In the genomic region with DNA sequence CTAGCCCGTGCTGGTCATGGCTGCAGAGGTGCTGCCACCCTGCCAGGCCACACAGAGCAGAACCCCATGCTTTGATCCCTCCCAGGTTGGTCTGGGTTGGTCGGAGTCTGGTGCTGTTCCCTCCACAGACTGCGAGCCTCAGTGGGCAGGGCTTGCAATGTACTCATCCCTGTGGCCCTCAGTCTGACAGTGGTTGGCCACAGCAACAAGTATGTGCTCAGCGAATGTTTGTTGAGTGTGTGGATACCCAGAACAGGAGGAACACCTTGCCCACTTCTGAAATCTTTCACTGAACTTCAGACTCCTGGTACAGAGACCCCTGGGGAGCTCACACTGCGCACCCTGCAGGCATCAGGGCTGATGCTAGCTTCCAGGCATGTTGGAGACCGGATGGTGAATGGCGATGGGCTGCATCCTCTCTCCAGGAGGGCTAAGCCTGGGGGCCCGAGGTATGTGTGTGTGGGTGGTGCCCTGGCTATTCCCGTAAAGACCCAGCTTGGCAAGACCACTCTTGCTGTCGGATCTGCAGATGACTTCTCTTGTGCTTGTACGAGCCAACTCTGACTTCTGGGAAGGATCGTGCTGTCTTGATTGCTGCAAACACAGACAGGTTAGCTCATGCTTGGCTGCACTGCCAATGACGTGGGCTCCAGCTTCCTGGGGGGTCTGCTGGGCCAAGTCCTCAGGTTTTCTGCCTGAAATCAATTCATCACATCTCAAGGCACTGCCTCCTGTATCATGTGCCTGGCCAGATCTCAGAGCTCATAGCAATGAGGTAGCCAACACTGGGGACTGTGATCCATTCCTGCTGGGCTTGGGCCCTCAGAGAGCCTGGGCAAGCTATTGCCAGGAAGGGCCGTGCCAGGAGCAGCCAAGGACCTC, we compare ENCODE assay signal across 13 cellular contexts. TPM values are rescaled to one million over a fixed set of nuclear protein-coding genes. Genes with fewer than 3 reads are reported as not detected.
DNase-seq lines count a peak whose midpoint lies in the region; ATAC-seq and TF ChIP-seq lines count a peak whose summit lies in the region.
"Had no signal": no experiment of that assay in that cellular context is flagged by ENCODE, and none has a peak within 500 bp of the region (broad histone marks: within the 10 kb centered on the region; RNA-seq: fewer than 3 reads in every experiment).

No MANE protein-coding gene starts in this region.

- H3K4me3 ChIP-seq in fibroblast of the aortic adventitia (ENCODE audit: low read depth, low read length), result no peak overlapping the region
- H3K4me3 ChIP-seq in aorta (ENCODE audit: low read length in 2 of 2), result no peak overlapping the region
- H3K4me3 ChIP-seq in WERI-Rb-1 (ENCODE audit: low read depth, low read length), result no peak overlapping the region

- DNase-seq in NCI-H2171 treated with DMSO at 0.1 percent for 48 hours (lab: John Stamatoyannopoulos, UW) (peak; percentile 20), NCI-H2171 (lab: John Stamatoyannopoulos, UW) (no peak), fibroblast of the aortic adventitia (ENCODE audit: low read depth) (peak; percentile 97), omental fat pad (ENCODE audit: low spot score) (no peak), aorta (peak in 1 of 2 donors; percentile 72), WERI-Rb-1 (no peak), activated gamma-delta T cell (lab: John Stamatoyannopoulos, UW) (no peak)
- DNase-seq: glutamatergic neuron, KG1, naive B cell, NCI-H345 had no signal

- ATAC-seq in omental fat pad (ENCODE audit: low FRiP score) (peak; percentile 89), aorta (ENCODE audit: low FRiP score) (peak; percentile 57), HG02623 (IDR thresholded peaks at IDR 0.05; ENCODE audit: unreplicated experiment) (no peak)

- H3K9me3 ChIP-seq in aorta (ENCODE audit: control insufficient read depth, low read length) (no peaks in the 10 kb centered on the region), WERI-Rb-1 (ENCODE audit: severe bottlenecking) (no peaks in the 10 kb centered on the region)

- H3K27me3 ChIP-seq in aorta (ENCODE audit: control insufficient read depth in 1 of 2, insufficient read depth in 2 of 2, low read length in 1 of 2) (no peaks in the 10 kb centered on the region), WERI-Rb-1 (ENCODE audit: insufficient read depth, low read depth, severe bottlenecking) (no peaks in the 10 kb centered on the region)

- H3K4me1 ChIP-seq in aorta (ENCODE audit: control insufficient read depth in 1 of 2, insufficient read depth in 2 of 2, low read length in 2 of 2), result no peaks in the 10 kb centered on the region

- no peak for TF ChIP-seq CTCF in fibroblast of the aortic adventitia (IDR thresholded peaks at IDR 0.05; ENCODE audit: insufficient read depth, low read length)
- TF ChIP-seq CTCF in omental fat pad (IDR thresholded peaks at IDR 0.05), result no peak
- TF ChIP-seq CTCF in WERI-Rb-1 (IDR thresholded peaks at IDR 0.05; ENCODE audit: low read depth, low read length), result no peak

- H3K36me3 ChIP-seq in aorta (ENCODE audit: control insufficient read depth in 1 of 2, insufficient read depth in 2 of 2, low read length in 1 of 2) (no peaks in the 10 kb centered on the region), WERI-Rb-1 (no peaks in the 10 kb centered on the region)

- H3K27ac ChIP-seq in aorta (ENCODE audit: low read depth in 1 of 2, low read length in 2 of 2) (no peak overlapping the region), WERI-Rb-1 (no peak overlapping the region)
- H3K27ac ChIP-seq: 22Rv1 had no signal

- WGBS in aorta, 2 donors, result 47 to 53% methylated on average over 14 of the region's 14 CpGs

- intact Hi-C loops in aorta (cut with DNase I), result no loop called here

RNA-seq across cellular contexts. Expression of a gene that starts 43.7 kb away (rescaled TPM):
- total RNA-seq in fibroblast of the aortic adventitia (ENCODE audit: low replicate concordance), result 40.5 and 82.0 TPM in 2 replicates
- total RNA-seq in omental fat pad, result 1,000 to 10,000 TPM in 3 of 4 donors, 100 to 1,000 TPM in 1; 917 to 1,730 (median 1,246) TPM
- 1,000 to 10,000 TPM in 1 of 2 donors, 100 to 1,000 TPM in 1; 271 to 1,049 TPM for total RNA-seq in aorta
- polyA plus RNA-seq in aorta, result 100 to 1,000 TPM; 150 to 580 TPM

Comparison
In these comparisons a context has a peak if more than half of its experiments do, and no peak if none do; other contexts are left out.
1. DNase-seq: peak in NCI-H2171 treated with DMSO at 0.1 percent for 48 hours (single experiment) and fibroblast of the aortic adventitia (single experiment); none in NCI-H2171 (single experiment), omental fat pad (single experiment), WERI-Rb-1 (single experiment) and activated gamma-delta T cell (single experiment).